ENCODE assay signal across 1 cellular context in the genomic region with DNA sequence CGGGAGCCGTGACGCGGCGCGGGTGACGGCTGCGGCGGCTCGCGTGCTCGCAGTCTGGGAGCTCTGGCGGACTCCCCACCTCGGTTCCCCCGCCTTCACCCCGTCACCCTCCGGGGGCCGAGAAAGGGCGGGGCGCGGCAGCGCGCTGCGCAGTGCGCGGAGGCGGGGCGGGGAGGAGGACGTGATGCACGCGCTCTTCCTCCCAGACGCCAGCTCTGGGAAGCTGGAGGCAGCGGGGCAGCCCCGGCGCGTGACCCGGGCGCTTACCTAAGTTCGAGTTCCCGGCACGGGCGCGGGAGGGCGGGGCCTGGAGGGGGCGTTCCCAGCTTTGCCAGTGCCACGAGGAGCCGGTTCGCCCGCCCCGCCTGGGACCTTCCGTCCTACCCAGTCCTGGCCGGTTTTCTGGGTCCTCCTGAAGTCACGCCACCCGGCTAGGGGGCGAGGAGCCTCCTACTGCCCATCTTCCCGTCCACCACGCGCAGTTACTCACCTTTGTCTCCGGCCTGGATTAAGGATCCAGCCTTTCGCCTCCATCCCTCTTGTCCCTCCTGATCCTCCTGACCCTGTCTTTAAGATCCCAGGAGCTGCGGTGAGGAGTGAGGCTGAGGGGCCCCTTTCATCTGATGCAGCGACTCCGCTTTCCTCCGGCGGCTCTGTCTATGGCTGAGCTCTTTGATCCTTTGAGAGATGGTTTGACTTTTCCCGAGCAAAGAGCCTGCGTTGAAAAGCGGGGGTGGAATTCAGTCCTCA.
TF ChIP-seq lines count a peak whose summit lies in the region.

No MANE protein-coding gene starts in this region.

TF ChIP-seq in HEK293, 187 proteins besides CTCF, POLR2A, EP300 and RAD21 (continued from another document and continues in another):
- TF ChIP-seq, protein P1, sequence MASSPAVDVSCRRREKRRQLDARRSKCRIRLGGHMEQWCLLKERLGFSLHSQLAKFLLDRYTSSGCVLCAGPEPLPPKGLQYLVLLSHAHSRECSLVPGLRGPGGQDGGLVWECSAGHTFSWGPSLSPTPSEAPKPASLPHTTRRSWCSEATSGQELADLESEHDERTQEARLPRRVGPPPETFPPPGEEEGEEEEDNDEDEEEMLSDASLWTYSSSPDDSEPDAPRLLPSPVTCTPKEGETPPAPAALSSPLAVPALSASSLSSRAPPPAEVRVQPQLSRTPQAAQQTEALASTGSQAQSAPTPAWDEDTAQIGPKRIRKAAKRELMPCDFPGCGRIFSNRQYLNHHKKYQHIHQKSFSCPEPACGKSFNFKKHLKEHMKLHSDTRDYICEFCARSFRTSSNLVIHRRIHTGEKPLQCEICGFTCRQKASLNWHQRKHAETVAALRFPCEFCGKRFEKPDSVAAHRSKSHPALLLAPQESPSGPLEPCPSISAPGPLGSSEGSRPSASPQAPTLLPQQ (tag by site-specific recombination; IDR thresholded peaks at IDR 0.05) = peak; percentile 41; the same call in 1 of the 2 replicates
- TF ChIP-seq, protein P2, sequence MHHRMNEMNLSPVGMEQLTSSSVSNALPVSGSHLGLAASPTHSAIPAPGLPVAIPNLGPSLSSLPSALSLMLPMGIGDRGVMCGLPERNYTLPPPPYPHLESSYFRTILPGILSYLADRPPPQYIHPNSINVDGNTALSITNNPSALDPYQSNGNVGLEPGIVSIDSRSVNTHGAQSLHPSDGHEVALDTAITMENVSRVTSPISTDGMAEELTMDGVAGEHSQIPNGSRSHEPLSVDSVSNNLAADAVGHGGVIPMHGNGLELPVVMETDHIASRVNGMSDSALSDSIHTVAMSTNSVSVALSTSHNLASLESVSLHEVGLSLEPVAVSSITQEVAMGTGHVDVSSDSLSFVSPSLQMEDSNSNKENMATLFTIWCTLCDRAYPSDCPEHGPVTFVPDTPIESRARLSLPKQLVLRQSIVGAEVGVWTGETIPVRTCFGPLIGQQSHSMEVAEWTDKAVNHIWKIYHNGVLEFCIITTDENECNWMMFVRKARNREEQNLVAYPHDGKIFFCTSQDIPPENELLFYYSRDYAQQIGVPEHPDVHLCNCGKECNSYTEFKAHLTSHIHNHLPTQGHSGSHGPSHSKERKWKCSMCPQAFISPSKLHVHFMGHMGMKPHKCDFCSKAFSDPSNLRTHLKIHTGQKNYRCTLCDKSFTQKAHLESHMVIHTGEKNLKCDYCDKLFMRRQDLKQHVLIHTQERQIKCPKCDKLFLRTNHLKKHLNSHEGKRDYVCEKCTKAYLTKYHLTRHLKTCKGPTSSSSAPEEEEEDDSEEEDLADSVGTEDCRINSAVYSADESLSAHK (tag by site-specific recombination; IDR thresholded peaks at IDR 0.05) = no peak
- no peak for TF ChIP-seq ZNF416 (tag by site-specific recombination; IDR thresholded peaks at IDR 0.05)
- TF ChIP-seq ZNF37A (tag by site-specific recombination; IDR thresholded peaks at IDR 0.05) = no peak
- no peak; the same call in 1 of the 2 replicates for TF ChIP-seq MZF1 (tag by site-specific recombination; IDR thresholded peaks at IDR 0.05; ENCODE audit: borderline replicate concordance)
- TF ChIP-seq SP3 (tag by site-specific recombination; IDR thresholded peaks at IDR 0.05) = peak; percentile 94
- TF ChIP-seq ZNF174 (tag by site-specific recombination; IDR thresholded peaks at IDR 0.05) = no peak
- TF ChIP-seq ZNF548 (tag by site-specific recombination; IDR thresholded peaks at IDR 0.05) = no peak
- TF ChIP-seq ZNF623 (tag by site-specific recombination; IDR thresholded peaks at IDR 0.05) = no peak
- TF ChIP-seq ZNF211 (tag by site-specific recombination; IDR thresholded peaks at IDR 0.05; ENCODE audit: low read depth) = no peak
- TF ChIP-seq ZBTB17 (tag by site-specific recombination; IDR thresholded peaks at IDR 0.05) = peak; percentile 90
- TF ChIP-seq SALL2 (tag by site-specific recombination; IDR thresholded peaks at IDR 0.05; ENCODE audit: borderline replicate concordance) = no peak
- no peak for TF ChIP-seq ZNF654 (tag by site-specific recombination; IDR thresholded peaks at IDR 0.05; ENCODE audit: low read depth)
- TF ChIP-seq ZNF394 (tag by site-specific recombination; IDR thresholded peaks at IDR 0.05; ENCODE audit: borderline replicate concordance) = peak; percentile 42; the same call in 1 of the 2 replicates
- TF ChIP-seq SCRT2 (tag by site-specific recombination; IDR thresholded peaks at IDR 0.05) = no peak
- no peak for TF ChIP-seq ZNF223 (tag by site-specific recombination; IDR thresholded peaks at IDR 0.05)
- TF ChIP-seq GLI2 (tag by site-specific recombination; IDR thresholded peaks at IDR 0.05; ENCODE audit: borderline replicate concordance, low read depth) = no peak
- no peak for TF ChIP-seq ZNF202 (tag by site-specific recombination; IDR thresholded peaks at IDR 0.05; ENCODE audit: borderline replicate concordance)
- peak; percentile 88 for TF ChIP-seq IKZF3 (tag by site-specific recombination; IDR thresholded peaks at IDR 0.05)
- no peak for TF ChIP-seq ZNF2 (tag by site-specific recombination; IDR thresholded peaks at IDR 0.05)
- no peak for TF ChIP-seq ZNF169 (tag by site-specific recombination; IDR thresholded peaks at IDR 0.05)
- no peak; the same call in 1 of the 2 replicates for TF ChIP-seq BCL11B (tag by site-specific recombination; IDR thresholded peaks at IDR 0.05; ENCODE audit: low read depth)
- TF ChIP-seq, protein P3, sequence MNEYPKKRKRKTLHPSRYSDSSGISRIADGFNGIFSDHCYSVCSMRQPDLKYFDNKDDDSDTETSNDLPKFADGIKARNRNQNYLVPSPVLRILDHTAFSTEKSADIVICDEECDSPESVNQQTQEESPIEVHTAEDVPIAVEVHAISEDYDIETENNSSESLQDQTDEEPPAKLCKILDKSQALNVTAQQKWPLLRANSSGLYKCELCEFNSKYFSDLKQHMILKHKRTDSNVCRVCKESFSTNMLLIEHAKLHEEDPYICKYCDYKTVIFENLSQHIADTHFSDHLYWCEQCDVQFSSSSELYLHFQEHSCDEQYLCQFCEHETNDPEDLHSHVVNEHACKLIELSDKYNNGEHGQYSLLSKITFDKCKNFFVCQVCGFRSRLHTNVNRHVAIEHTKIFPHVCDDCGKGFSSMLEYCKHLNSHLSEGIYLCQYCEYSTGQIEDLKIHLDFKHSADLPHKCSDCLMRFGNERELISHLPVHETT (tag by site-specific recombination; IDR thresholded peaks at IDR 0.05) = no peak
- TF ChIP-seq GLI4 (tag by site-specific recombination; IDR thresholded peaks at IDR 0.05) = no peak
- TF ChIP-seq ZNF112 (tag by site-specific recombination; IDR thresholded peaks at IDR 0.05) = no peak
- TF ChIP-seq ZNF670 (tag by site-specific recombination; IDR thresholded peaks at IDR 0.05; ENCODE audit: low read depth) = no peak
- TF ChIP-seq, protein P4, sequence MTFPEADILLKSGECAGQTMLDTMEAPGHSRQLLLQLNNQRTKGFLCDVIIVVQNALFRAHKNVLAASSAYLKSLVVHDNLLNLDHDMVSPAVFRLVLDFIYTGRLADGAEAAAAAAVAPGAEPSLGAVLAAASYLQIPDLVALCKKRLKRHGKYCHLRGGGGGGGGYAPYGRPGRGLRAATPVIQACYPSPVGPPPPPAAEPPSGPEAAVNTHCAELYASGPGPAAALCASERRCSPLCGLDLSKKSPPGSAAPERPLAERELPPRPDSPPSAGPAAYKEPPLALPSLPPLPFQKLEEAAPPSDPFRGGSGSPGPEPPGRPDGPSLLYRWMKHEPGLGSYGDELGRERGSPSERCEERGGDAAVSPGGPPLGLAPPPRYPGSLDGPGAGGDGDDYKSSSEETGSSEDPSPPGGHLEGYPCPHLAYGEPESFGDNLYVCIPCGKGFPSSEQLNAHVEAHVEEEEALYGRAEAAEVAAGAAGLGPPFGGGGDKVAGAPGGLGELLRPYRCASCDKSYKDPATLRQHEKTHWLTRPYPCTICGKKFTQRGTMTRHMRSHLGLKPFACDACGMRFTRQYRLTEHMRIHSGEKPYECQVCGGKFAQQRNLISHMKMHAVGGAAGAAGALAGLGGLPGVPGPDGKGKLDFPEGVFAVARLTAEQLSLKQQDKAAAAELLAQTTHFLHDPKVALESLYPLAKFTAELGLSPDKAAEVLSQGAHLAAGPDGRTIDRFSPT (tag by site-specific recombination; IDR thresholded peaks at IDR 0.05) = peak; percentile 79
- no peak for TF ChIP-seq ZNF791 (tag by site-specific recombination; IDR thresholded peaks at IDR 0.05)
- TF ChIP-seq ZNF114 (tag by site-specific recombination; IDR thresholded peaks at IDR 0.05) = no peak
- TF ChIP-seq ZSCAN16 (tag by site-specific recombination; IDR thresholded peaks at IDR 0.05) = no peak
- TF ChIP-seq, protein P5, sequence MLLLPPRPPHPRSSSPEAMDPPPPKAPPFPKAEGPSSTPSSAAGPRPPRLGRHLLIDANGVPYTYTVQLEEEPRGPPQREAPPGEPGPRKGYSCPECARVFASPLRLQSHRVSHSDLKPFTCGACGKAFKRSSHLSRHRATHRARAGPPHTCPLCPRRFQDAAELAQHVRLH (tag by site-specific recombination; IDR thresholded peaks at IDR 0.05) = no peak
- TF ChIP-seq PRDM1 (tag by site-specific recombination; IDR thresholded peaks at IDR 0.05) = no peak
- TF ChIP-seq SP2 (tag by site-specific recombination; IDR thresholded peaks at IDR 0.05) = peak; percentile 91
- no peak; the same call in 1 of the 2 replicates for TF ChIP-seq OSR2 (tag by site-specific recombination; IDR thresholded peaks at IDR 0.05)
- TF ChIP-seq, protein P6, sequence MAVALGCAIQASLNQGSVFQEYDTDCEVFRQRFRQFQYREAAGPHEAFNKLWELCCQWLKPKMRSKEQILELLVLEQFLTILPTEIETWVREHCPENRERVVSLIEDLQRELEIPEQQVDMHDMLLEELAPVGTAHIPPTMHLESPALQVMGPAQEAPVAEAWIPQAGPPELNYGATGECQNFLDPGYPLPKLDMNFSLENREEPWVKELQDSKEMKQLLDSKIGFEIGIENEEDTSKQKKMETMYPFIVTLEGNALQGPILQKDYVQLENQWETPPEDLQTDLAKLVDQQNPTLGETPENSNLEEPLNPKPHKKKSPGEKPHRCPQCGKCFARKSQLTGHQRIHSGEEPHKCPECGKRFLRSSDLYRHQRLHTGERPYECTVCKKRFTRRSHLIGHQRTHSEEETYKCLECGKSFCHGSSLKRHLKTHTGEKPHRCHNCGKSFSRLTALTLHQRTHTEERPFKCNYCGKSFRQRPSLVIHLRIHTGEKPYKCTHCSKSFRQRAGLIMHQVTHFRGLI (tag by site-specific recombination; IDR thresholded peaks at IDR 0.05) = no peak
- no peak for TF ChIP-seq ZNF560 (tag by site-specific recombination; IDR thresholded peaks at IDR 0.05; ENCODE audit: borderline replicate concordance)
- TF ChIP-seq HOXA7 (CRISPR knock-in tag; IDR thresholded peaks at IDR 0.05; ENCODE audit: borderline replicate concordance) = no peak
- TF ChIP-seq ZNF600 (tag by site-specific recombination; IDR thresholded peaks at IDR 0.05) = peak; percentile 86
- TF ChIP-seq KLF9 (tag by site-specific recombination; IDR thresholded peaks at IDR 0.05; ENCODE audit: low read depth) = peak; percentile 88
- no peak for TF ChIP-seq ZBTB1 (tag by site-specific recombination; IDR thresholded peaks at IDR 0.05)
- no peak for TF ChIP-seq ZNF16 (tag by site-specific recombination; IDR thresholded peaks at IDR 0.05; ENCODE audit: low read depth)
- TF ChIP-seq ZNF214 (tag by site-specific recombination; IDR thresholded peaks at IDR 0.05; ENCODE audit: borderline replicate concordance) = no peak
- TF ChIP-seq, protein P7, sequence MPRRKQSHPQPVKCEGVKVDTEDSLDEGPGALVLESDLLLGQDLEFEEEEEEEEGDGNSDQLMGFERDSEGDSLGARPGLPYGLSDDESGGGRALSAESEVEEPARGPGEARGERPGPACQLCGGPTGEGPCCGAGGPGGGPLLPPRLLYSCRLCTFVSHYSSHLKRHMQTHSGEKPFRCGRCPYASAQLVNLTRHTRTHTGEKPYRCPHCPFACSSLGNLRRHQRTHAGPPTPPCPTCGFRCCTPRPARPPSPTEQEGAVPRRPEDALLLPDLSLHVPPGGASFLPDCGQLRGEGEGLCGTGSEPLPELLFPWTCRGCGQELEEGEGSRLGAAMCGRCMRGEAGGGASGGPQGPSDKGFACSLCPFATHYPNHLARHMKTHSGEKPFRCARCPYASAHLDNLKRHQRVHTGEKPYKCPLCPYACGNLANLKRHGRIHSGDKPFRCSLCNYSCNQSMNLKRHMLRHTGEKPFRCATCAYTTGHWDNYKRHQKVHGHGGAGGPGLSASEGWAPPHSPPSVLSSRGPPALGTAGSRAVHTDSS (tag by site-specific recombination; IDR thresholded peaks at IDR 0.05) = no peak; the same call in none of the 2 replicates
- 0 out of 2 replicates have a peak, but pooled peaks have one; percentile 63 for TF ChIP-seq ZNF24 (tag by site-specific recombination; IDR thresholded peaks at IDR 0.05)
- TF ChIP-seq ZNF571 (tag by site-specific recombination; IDR thresholded peaks at IDR 0.05) = no peak
- TF ChIP-seq, protein P8, sequence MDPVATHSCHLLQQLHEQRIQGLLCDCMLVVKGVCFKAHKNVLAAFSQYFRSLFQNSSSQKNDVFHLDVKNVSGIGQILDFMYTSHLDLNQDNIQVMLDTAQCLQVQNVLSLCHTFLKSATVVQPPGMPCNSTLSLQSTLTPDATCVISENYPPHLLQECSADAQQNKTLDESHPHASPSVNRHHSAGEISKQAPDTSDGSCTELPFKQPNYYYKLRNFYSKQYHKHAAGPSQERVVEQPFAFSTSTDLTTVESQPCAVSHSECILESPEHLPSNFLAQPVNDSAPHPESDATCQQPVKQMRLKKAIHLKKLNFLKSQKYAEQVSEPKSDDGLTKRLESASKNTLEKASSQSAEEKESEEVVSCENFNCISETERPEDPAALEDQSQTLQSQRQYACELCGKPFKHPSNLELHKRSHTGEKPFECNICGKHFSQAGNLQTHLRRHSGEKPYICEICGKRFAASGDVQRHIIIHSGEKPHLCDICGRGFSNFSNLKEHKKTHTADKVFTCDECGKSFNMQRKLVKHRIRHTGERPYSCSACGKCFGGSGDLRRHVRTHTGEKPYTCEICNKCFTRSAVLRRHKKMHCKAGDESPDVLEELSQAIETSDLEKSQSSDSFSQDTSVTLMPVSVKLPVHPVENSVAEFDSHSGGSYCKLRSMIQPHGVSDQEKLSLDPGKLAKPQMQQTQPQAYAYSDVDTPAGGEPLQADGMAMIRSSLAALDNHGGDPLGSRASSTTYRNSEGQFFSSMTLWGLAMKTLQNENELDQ (tag by site-specific recombination; IDR thresholded peaks at IDR 0.05; ENCODE audit: low read depth) = no peak
- TF ChIP-seq ZNF561 (tag by site-specific recombination; IDR thresholded peaks at IDR 0.05; ENCODE audit: borderline replicate concordance) = no peak; the same call in 1 of the 2 replicates
- no peak for TF ChIP-seq ZNF138 (tag by site-specific recombination; IDR thresholded peaks at IDR 0.05; ENCODE audit: borderline replicate concordance)
- no peak for TF ChIP-seq ZNF830 (tag by site-specific recombination; IDR thresholded peaks at IDR 0.05; ENCODE audit: low read depth)
- no peak for TF ChIP-seq ZNF621 (tag by site-specific recombination; IDR thresholded peaks at IDR 0.05)
- TF ChIP-seq ZNF521 (tag by site-specific recombination; IDR thresholded peaks at IDR 0.05) = no peak
- no peak for TF ChIP-seq ZNF596 (tag by site-specific recombination; IDR thresholded peaks at IDR 0.05)
- TF ChIP-seq ZNF792 (tag by site-specific recombination; IDR thresholded peaks at IDR 0.05) = no peak
- TF ChIP-seq ZIC2 (tag by site-specific recombination; IDR thresholded peaks at IDR 0.05) = peak; percentile 62
- TF ChIP-seq ZNF292 (tag by site-specific recombination; IDR thresholded peaks at IDR 0.05; ENCODE audit: borderline replicate concordance, low read depth) = no peak
